ENCODE assay signal across 8 cellular contexts in genomic region chr16:87384162-87384999, GRCh38. TPM values are rescaled to one million over a fixed set of nuclear protein-coding genes. Genes with fewer than 3 reads are reported as not detected.
A peak's percentile ranks its signal among the peaks of the same experiment; 100 is the strongest.
DNase-seq lines count a peak whose midpoint lies in the region; ATAC-seq and TF ChIP-seq lines count a peak whose summit lies in the region.

No MANE protein-coding gene starts in this region.

- peak overlapping the region; percentile 97 to 99 (median 98) for H3K27ac Mint-ChIP-seq in CD4-positive, CD25-positive, alpha-beta regulatory T cell

- no peaks in the 10 kb centered on the region for H3K27me3 ChIP-seq in CD4-positive, CD25-positive, alpha-beta regulatory T cell (ENCODE audit: control insufficient read depth, insufficient read depth, low read length)
- H3K27me3 ChIP-seq in neuron (ENCODE audit: insufficient read depth, low read length), result no peaks in the 10 kb centered on the region

- peaks cover 12% of the 10 kb centered on the region for H3K36me3 Mint-ChIP-seq in CD4-positive, CD25-positive, alpha-beta regulatory T cell

- no peaks in the 10 kb centered on the region for H3K9me3 ChIP-seq in CD4-positive, CD25-positive, alpha-beta regulatory T cell (ENCODE audit: control insufficient read depth in 2 of 2, low read length in 2 of 2)
- H3K9me3 ChIP-seq in neuron (ENCODE audit: low read length), result no peaks in the 10 kb centered on the region

- TF ChIP-seq CTCF in fibroblast of mammary gland (conservative IDR thresholded peaks at IDR 0.05; ENCODE audit: control insufficient read depth, insufficient read depth, low read depth, low read length), result no peak

- H3K27me3 Mint-ChIP-seq in CD4-positive, CD25-positive, alpha-beta regulatory T cell, result peaks cover 5% of the 10 kb centered on the region

- peaks cover 27 to 74% (median 51%) of the 10 kb centered on the region in 4 donors for H3K4me1 Mint-ChIP-seq in CD4-positive, CD25-positive, alpha-beta regulatory T cell

- H3K4me1 ChIP-seq in CD4-positive, CD25-positive, alpha-beta regulatory T cell (ENCODE audit: control insufficient read depth, insufficient read depth, low read length, poor library complexity, severe bottlenecking), result peaks cover 53% of the 10 kb centered on the region
- peaks cover 15% of the 10 kb centered on the region for H3K4me1 ChIP-seq in neuron (ENCODE audit: insufficient read depth, low read length)

- no peaks in the 10 kb centered on the region for H3K36me3 ChIP-seq in CD4-positive, CD25-positive, alpha-beta regulatory T cell (ENCODE audit: control insufficient read depth, insufficient read depth, low read length)
- no peaks in the 10 kb centered on the region for H3K36me3 ChIP-seq in neuron (ENCODE audit: insufficient read depth, low read length)

- no peak for DNase-seq in CD4-positive, CD25-positive, alpha-beta regulatory T cell
- DNase-seq in SW480 (ENCODE audit: low spot score), result peak; percentile 82
- no peak for DNase-seq in fibroblast of mammary gland (ENCODE audit: low read depth)
- DNase-seq in GDM1 (lab: John Stamatoyannopoulos, UW), result no peak

- H3K9me3 Mint-ChIP-seq in CD4-positive, CD25-positive, alpha-beta regulatory T cell, result peaks cover 0 to 3% (median 0%) of the 10 kb centered on the region in 7 donors

- peak overlapping the region; percentile 63 for H2AFZ ChIP-seq in neuron (ENCODE audit: low read depth, low read length)

- ATAC-seq in CD4-positive, CD25-positive, alpha-beta regulatory T cell (ENCODE audit: low read depth in 2 of 2), result peak in 1 of 2 donors; percentile 2
- ATAC-seq in GM19043 (IDR thresholded peaks at IDR 0.05; ENCODE audit: low read depth, unreplicated experiment) (peak; percentile 14), HG03432 (IDR thresholded peaks at IDR 0.05; ENCODE audit: unreplicated experiment) (peak; percentile 19), HG03565 (IDR thresholded peaks at IDR 0.05; ENCODE audit: unreplicated experiment) (no peak)

- H3K4me3 Mint-ChIP-seq in CD4-positive, CD25-positive, alpha-beta regulatory T cell, result peak overlapping the region; percentile 92 to 99 (median 96)

- H3K4me3 ChIP-seq in CD4-positive, CD25-positive, alpha-beta regulatory T cell (ENCODE audit: low read depth, low read length), result peak overlapping the region; percentile 55
- H3K4me3 ChIP-seq in fibroblast of mammary gland (ENCODE audit: control insufficient read depth, low read depth, low read length), result peak overlapping the region; percentile 69
- H3K4me3 ChIP-seq in neuron (ENCODE audit: low read length), result peak overlapping the region; percentile 62

- H3K27ac ChIP-seq in CD4-positive, CD25-positive, alpha-beta regulatory T cell (ENCODE audit: insufficient read depth, low read length, poor library complexity, severe bottlenecking), result peak overlapping the region; percentile 85

RNA-seq across cellular contexts. Expression of gene FBXO31, which starts 0.8 kb away (rescaled TPM):
- total RNA-seq in CD4-positive, CD25-positive, alpha-beta regulatory T cell, result 35.5 TPM
- polyA plus RNA-seq in CD4-positive, CD25-positive, alpha-beta regulatory T cell, result 10 to 100 TPM; 18.8 to 29.2 (median 26.4) TPM

RNA-seq across cellular contexts. Expression of gene MAP1LC3B, which starts 7.8 kb away (rescaled TPM):
- total RNA-seq in CD4-positive, CD25-positive, alpha-beta regulatory T cell, result 83.2 TPM
- 100 to 1,000 TPM; 123 to 158 (median 140) TPM for polyA plus RNA-seq in CD4-positive, CD25-positive, alpha-beta regulatory T cell
